Comparison of ENCODE assay signal across 7 cellular contexts in genomic region chrX:13014111-13015094, GRCh38. TPM values are rescaled to one million over a fixed set of nuclear protein-coding genes. Genes with fewer than 3 reads are reported as not detected.
DNase-seq lines count a peak whose midpoint lies in the region; ATAC-seq and TF ChIP-seq lines count a peak whose summit lies in the region.

No MANE protein-coding gene starts in this region.

- intact Hi-C loops in dorsolateral prefrontal cortex (cut with DNase I) = no loop called here

- TF ChIP-seq CTCF in VCaP (conservative IDR thresholded peaks at IDR 0.05) (no peak), neutrophil (IDR thresholded peaks at IDR 0.05) (no peak), dorsolateral prefrontal cortex (IDR thresholded peaks at IDR 0.05 in 54 of 56, conservative IDR thresholded peaks at IDR 0.05 in 2 of 56; ENCODE audit: low read depth in 1 of 56, partially characterized antibody in 56 of 56) (no peak)

- no peaks in the 10 kb centered on the region for H3K27me3 ChIP-seq in neutrophil
- peaks cover 0 to 52% (median 13%) of the 10 kb centered on the region in 45 donors for H3K27me3 ChIP-seq in dorsolateral prefrontal cortex

- peak; percentile 40 for ATAC-seq in GM19351 (IDR thresholded peaks at IDR 0.05; ENCODE audit: unreplicated experiment)
- ATAC-seq in HG02884 (IDR thresholded peaks at IDR 0.05; ENCODE audit: unreplicated experiment) = peak; percentile 25

- H3K9me3 ChIP-seq in neutrophil = no peaks in the 10 kb centered on the region

- no peaks in the 10 kb centered on the region for H3K36me3 ChIP-seq in neutrophil

- H3K4me3 ChIP-seq in neutrophil (ENCODE audit: low read depth in 1 of 2, low read length in 1 of 2) = peak overlapping the region in 1 of 2 experiments; percentile 43
- H3K4me3 ChIP-seq in dorsolateral prefrontal cortex = peak overlapping the region in 1 of 59 donors; percentile 5

- DNase-seq in AG08396 (ENCODE audit: low spot score) (no peak), dorsolateral prefrontal cortex (no peak)
- DNase-seq in activated CD8-positive, alpha-beta memory T cell treated with anti-CD3 and anti-CD28 coated beads for 24 hours = no peak

- H3K27ac ChIP-seq in VCaP = peak overlapping the region; percentile 3; the same call in 1 of the 2 replicates
- peak overlapping the region; percentile 93 for H3K27ac ChIP-seq in neutrophil
- H3K27ac ChIP-seq in dorsolateral prefrontal cortex = no peak overlapping the region

- H3K4me1 ChIP-seq in neutrophil (ENCODE audit: control insufficient read depth in 1 of 2, insufficient read depth in 1 of 2, low read depth in 1 of 2, low read length in 1 of 2) = peaks cover 61 to 68% of the 10 kb centered on the region in 2 experiments

RNA-seq across cellular contexts. Expression of gene FAM9C, which starts 30.0 kb away (rescaled TPM):
- 1 to 10 TPM in 1 of 120 experiments, under 1 TPM in 4, not detected in 115; 0.19 to 1.6 (median 0.33) TPM for total RNA-seq in dorsolateral prefrontal cortex

RNA-seq across cellular contexts. Expression of gene TMSB4X, which starts 39.5 kb away (rescaled TPM):
- total RNA-seq in dorsolateral prefrontal cortex = 1,000 to 10,000 TPM; 1,088 to 2,217 (median 1,674) TPM

Comparison
In these comparisons a context has a peak if more than half of its experiments do, and no peak if none do; other contexts are left out.
1. H3K27ac ChIP-seq: peak in VCaP (single experiment) and neutrophil (single experiment); none in dorsolateral prefrontal cortex (0 of 59).